ENCODE assay signal across 1 cellular context in the genomic region with DNA sequence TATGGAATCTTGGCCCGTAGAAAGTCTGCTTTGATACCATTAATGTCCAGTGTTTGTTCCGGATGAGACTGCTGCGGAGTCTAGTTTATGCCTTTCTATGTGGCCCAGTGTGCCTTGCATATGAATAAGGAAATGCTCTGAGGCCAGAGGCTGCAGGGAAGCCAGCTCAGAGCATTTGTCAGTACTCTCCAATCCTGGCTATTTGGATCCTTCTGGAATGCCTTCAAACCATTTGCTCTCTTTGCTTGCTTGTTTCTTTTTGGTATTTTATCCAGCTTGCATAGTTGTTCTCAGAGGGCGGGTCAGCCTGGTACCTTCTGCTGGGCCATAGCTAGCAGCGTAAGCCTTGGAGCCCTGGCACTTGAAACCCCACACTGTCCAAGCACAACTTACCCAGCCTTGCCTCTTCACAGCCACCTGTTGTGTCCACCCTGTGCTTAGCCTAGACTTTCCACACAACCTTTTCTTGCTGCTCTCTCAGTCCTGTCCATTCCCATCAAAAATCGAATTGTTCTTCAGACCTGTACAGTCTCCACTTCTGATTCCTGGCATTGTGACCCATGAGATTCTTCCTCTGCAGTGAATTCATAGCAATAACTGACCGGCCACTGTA.
TF ChIP-seq lines count a peak whose summit lies in the region.

No MANE protein-coding gene starts in this region.

TF ChIP-seq in HepG2, 621 proteins besides CTCF, POLR2A, EP300 and RAD21:
- TF ChIP-seq KDM5B (CRISPR knock-in tag; IDR thresholded peaks at IDR 0.05; ENCODE audit: borderline replicate concordance) (no peak), RFXANK (CRISPR knock-in tag; IDR thresholded peaks at IDR 0.05) (no peak), GTF3A (CRISPR knock-in tag; conservative IDR thresholded peaks at IDR 0.05) (no peak), TBP (CRISPR knock-in tag; IDR thresholded peaks at IDR 0.05) (no peak), ZNF331 (CRISPR knock-in tag; IDR thresholded peaks at IDR 0.05) (no peak), ZNF724P (CRISPR knock-in tag; IDR thresholded peaks at IDR 0.05; ENCODE audit: borderline replicate concordance) (no peak), NFE2 (CRISPR knock-in tag; IDR thresholded peaks at IDR 0.05) (no peak), SYNCRIP (IDR thresholded peaks at IDR 0.05; ENCODE audit: insufficient read depth, low read depth, low read length) (no peak), CHD4 (IDR thresholded peaks at IDR 0.05; ENCODE audit: borderline replicate concordance, low read length) (no peak), CC2D1A (CRISPR knock-in tag; IDR thresholded peaks at IDR 0.05) (no peak)
